7 cellular contexts compared by ENCODE assay signal in the genomic region with DNA sequence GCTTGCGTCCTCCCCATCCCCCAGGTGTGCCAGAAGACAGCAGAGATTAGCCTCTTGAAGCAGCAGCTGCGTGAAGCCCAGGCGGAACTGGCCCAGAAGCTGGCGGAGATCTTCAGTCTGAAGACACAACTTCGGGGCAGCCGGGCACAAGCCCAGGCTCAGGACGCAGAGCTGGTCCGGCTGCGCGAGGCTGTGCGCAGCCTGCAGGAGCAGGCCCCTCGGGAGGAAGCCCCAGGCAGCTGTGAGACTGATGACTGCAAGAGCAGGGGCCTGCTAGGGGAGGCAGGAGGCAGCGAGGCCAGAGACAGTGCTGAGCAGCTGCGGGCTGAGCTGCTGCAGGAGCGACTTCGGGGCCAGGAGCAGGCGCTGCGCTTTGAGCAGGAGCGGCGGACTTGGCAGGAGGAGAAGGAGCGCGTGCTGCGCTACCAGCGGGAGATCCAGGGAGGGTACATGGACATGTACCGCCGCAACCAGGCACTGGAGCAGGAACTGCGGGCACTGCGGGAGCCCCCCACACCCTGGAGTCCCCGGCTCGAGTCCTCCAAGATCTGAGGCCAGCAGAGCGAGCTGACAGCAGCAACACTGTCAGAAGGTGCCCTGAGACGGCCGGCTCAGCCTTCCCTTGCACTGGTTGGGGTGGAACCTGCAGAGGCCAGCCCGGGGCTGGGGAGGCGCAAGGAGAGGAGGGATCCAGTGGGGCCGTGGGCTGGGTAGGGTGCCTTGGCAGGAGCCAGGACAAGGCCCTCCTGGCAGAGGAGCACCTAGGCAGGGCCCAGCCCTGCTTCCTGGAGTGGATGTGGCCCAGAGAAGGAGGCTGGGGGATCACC. TPM values are rescaled to one million over a fixed set of nuclear protein-coding genes. Genes with fewer than 3 reads are reported as not detected.
DNase-seq lines count a peak whose midpoint lies in the region; ATAC-seq and FAIRE-seq lines count a peak whose summit lies in the region.

No MANE protein-coding gene starts in this region.

- peak overlapping the region in 1 of 2 donors; percentile 26 for H3K4me3 ChIP-seq in small intestine (ENCODE audit: low read depth in 1 of 2, low read length in 2 of 2)

- no peaks in the 10 kb centered on the region for H3K36me3 ChIP-seq in small intestine (ENCODE audit: control insufficient read depth in 2 of 2, insufficient read depth in 2 of 2, low read length in 2 of 2)

- intact Hi-C loops in sciatic nerve (cut with DNase I), result no loop called here

- no peak for FAIRE-seq in small intestine (lab: Jason Lieb, UNC)

- peaks cover 0 to under 1% of the 10 kb centered on the region in 2 donors for H3K27me3 ChIP-seq in small intestine (ENCODE audit: control insufficient read depth in 2 of 2, insufficient read depth in 2 of 2, low read length in 2 of 2)

- H3K9me3 ChIP-seq in small intestine (ENCODE audit: control insufficient read depth, low read depth), result no peaks in the 10 kb centered on the region

- ATAC-seq in GM18511 (IDR thresholded peaks at IDR 0.05; ENCODE audit: unreplicated experiment), result peak; percentile 12
- ATAC-seq in sciatic nerve, result peak; percentile 70
- no peak for ATAC-seq in GM18520 (IDR thresholded peaks at IDR 0.05; ENCODE audit: unreplicated experiment)

- H3K4me1 ChIP-seq in small intestine (ENCODE audit: control insufficient read depth in 2 of 2, insufficient read depth in 1 of 2, low read depth in 1 of 2, low read length in 1 of 2), result no peaks in the 10 kb centered on the region

- DNase-seq in Kasumi-1 (lab: John Stamatoyannopoulos, UW), result peak; percentile 30 to 36
- no peak for DNase-seq in sciatic nerve (ENCODE audit: low spot score)
- no peak for DNase-seq in small intestine
- no peak for DNase-seq in activated CD4-positive, CD25-positive, alpha-beta regulatory T cell treated with anti-CD3 and anti-CD28 coated beads, Interleukin-2, amount 50 U/mL, for 72 hours

- 55 to 69% (median 67%) methylated on average over 29 to 36 of the region's 36 CpGs for WGBS in small intestine, 3 donors

- peak overlapping the region; percentile 10 for H3K27ac ChIP-seq in cingulate gyrus (ENCODE audit: low read depth, low read length)
- H3K27ac ChIP-seq in small intestine (ENCODE audit: low read depth in 1 of 2, low read length in 1 of 2), result peak overlapping the region in 1 of 2 donors; percentile 21

RNA-seq across cellular contexts. Expression of gene N4BP3, which starts 8.3 kb away (rescaled TPM):
- total RNA-seq in sciatic nerve, result 2.6 TPM
- 1 to 10 TPM in 1 of 3 donors, under 1 TPM in 2; 0.22 to 2.1 (median 0.81) TPM for polyA plus RNA-seq in small intestine

RNA-seq across cellular contexts. Expression of gene RMND5B, which starts 9.2 kb away (rescaled TPM):
- total RNA-seq in sciatic nerve, result 33.4 TPM
- 10 to 100 TPM; 27.1 to 34.9 (median 30.3) TPM for polyA plus RNA-seq in small intestine

RNA-seq across cellular contexts. Expression of gene NHP2, which starts 32.0 kb away (rescaled TPM):
- total RNA-seq in sciatic nerve, result 65.0 TPM
- 100 to 1,000 TPM in 1 of 3 donors, 10 to 100 TPM in 2; 46.5 to 243 (median 82.1) TPM for polyA plus RNA-seq in small intestine

Comparison
In these comparisons a context has a peak if more than half of its experiments do, and no peak if none do; other contexts are left out.
1. DNase-seq: peak in Kasumi-1 (2 of 2); none in sciatic nerve (single experiment), small intestine (single experiment) and activated CD4-positive, CD25-positive, alpha-beta regulatory T cell treated with anti-CD3 and anti-CD28 coated beads, Interleukin-2, amount 50 U/mL, for 72 hours (single experiment).